1 cellular context compared by ENCODE assay signal in the genomic region with DNA sequence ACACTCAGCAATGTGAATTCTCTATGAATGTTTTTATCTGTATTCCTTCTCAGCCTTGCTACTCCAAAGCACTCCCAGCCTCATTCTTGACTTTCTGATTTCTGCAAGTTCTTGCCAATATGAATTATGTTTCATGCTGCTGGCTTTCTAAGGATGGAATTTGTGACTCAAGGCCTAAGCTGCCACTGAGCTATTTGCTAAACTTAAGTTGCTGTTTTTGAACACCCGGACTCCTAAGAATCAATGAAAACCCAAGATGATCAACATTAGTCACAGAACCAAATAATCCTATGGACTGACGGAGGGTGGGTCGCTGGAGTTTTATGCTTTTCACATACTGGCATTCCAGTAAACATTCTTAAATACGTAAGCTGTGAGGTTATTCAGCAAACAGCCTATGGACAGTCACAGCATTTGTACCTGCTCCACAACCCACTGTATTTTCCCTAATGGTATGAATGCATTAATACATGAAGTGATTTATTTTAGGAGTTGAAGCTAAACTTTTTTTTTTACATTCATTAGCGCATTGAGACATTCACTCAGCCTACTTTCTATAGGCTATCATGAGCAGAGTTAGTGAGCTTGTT.
TF ChIP-seq lines count a peak whose summit lies in the region.

No MANE protein-coding gene starts in this region.

TF ChIP-seq in SK-N-SH, 30 proteins besides CTCF, POLR2A, EP300 and RAD21 (continued from another document):
- TF ChIP-seq FOSL2 (IDR thresholded peaks at IDR 0.05; ENCODE audit: borderline replicate concordance, low read depth) (peak; percentile 55; the same call in 1 of the 2 replicates), IRF3 (IDR thresholded peaks at IDR 0.05; ENCODE audit: low read depth, low read length) (no peak), ELF1 (IDR thresholded peaks at IDR 0.05) (no peak), NFIC (IDR thresholded peaks at IDR 0.05; ENCODE audit: borderline replicate concordance) (peak; percentile 44; the same call in 1 of the 2 replicates), JUND (IDR thresholded peaks at IDR 0.05) (peak; percentile 49), CHD2 (IDR thresholded peaks at IDR 0.05; ENCODE audit: low read length, partially characterized antibody) (no peak), TCF12 (IDR thresholded peaks at IDR 0.05) (peak; percentile 57), ZBTB33 (IDR thresholded peaks at IDR 0.05; ENCODE audit: borderline replicate concordance, low read depth) (no peak)
